Comparison of ENCODE assay signal across 12 cellular contexts in genomic region chr1:118821801-118822200, GRCh38.
"Had no signal": no experiment of that assay in that cellular context is flagged by ENCODE, and none has a peak within 500 bp of the region (broad histone marks: within the 10 kb centered on the region; RNA-seq: fewer than 3 reads in every experiment).

No MANE protein-coding gene starts in this region.

- ATAC-seq: lower lobe of right lung; naive thymus-derived CD4-positive, alpha-beta T cell; right lobe of liver; stimulated activated naive B cell treated with anti-CD40 and anti-IgM and Interleukin-4, amounts not matched to agents 10 μg/mL and 1 μg/mL and 100 μg/mL, for 72 hours had no signal

- DNase-seq: activated CD4-positive, alpha-beta memory T cell treated with anti-CD3 and anti-CD28 coated beads for 36 hours; activated gamma-delta T cell treated with Interleukin-2 at 50 U/mL for 16 hours; activated naive CD8-positive, alpha-beta T cell treated with anti-CD3 and anti-CD28 coated beads for 36 hours; activated T-cell treated with anti-CD3 and anti-CD28 coated beads, Interleukin-2, amount 50 U/mL, for 48 hours; anterior cingulate cortex; hippocampal formation; lower lobe of right lung; naive thymus-derived CD4-positive, alpha-beta T cell; posterior cingulate gyrus; right lobe of liver; stimulated activated CD4-positive, alpha-beta T cell treated with anti-CD3 and anti-CD28 coated beads, Interleukin-2, amount 100 ng/mL, for 24 hours; stimulated activated naive B cell treated with anti-CD40 and anti-IgM and Interleukin-4, amounts not matched to agents 10 μg/mL and 1 μg/mL and 100 μg/mL, for 72 hours had no signal
